ENCODE assay signal across 10 cellular contexts in genomic region chr11:120306519-120307242, GRCh38. TPM values are rescaled to one million over a fixed set of nuclear protein-coding genes. Genes with fewer than 3 reads are reported as not detected.
DNase-seq lines count a peak whose midpoint lies in the region; ATAC-seq and TF ChIP-seq lines count a peak whose summit lies in the region.
"Had no signal": no experiment of that assay in that cellular context is flagged by ENCODE, and none has a peak within 500 bp of the region (broad histone marks: within the 10 kb centered on the region; RNA-seq: fewer than 3 reads in every experiment).

No MANE protein-coding gene starts in this region.

- no peaks in the 10 kb centered on the region for H3K9me3 ChIP-seq in A673 (ENCODE audit: low read depth, low read length, poor library complexity, severe bottlenecking)
- no peaks in the 10 kb centered on the region for H3K9me3 ChIP-seq in adrenal gland (replicated peaks in 1 of 3)
- no peaks in the 10 kb centered on the region for H3K9me3 ChIP-seq in vagina

- CTCF ChIA-PET in A673 (lab: Charles Lee) (interaction anchor here (0.6 kb wide), 1 partner anchor 1221 kb away, joined by 9 read pairs; no protein-coding TSS in a partner anchor), HEK293T (lab: Yijun Ruan, JAX) (interaction anchor here (0.6 to 1.6 kb wide), 4 partner anchors 11 to 77 kb away, joined by 3 to 6 read pairs (median 4); no protein-coding TSS in a partner anchor)

- no peak overlapping the region for H3K27ac ChIP-seq in A673 (ENCODE audit: low read depth, low read length, poor library complexity, severe bottlenecking)
- H3K27ac ChIP-seq in adrenal gland = no peak overlapping the region
- no peak overlapping the region for H3K27ac ChIP-seq in vagina

- H3K4me1 ChIP-seq in A673 (ENCODE audit: insufficient read depth, low read length, poor library complexity, severe bottlenecking) (no peaks in the 10 kb centered on the region), adrenal gland (replicated peaks in 1 of 2) (no peaks in the 10 kb centered on the region), vagina (peaks cover 6% of the 10 kb centered on the region)

- H3K4me3 ChIP-seq in A673 (ENCODE audit: low read depth, low read length, poor library complexity, severe bottlenecking) = no peak overlapping the region
- H3K4me3 ChIP-seq in adrenal gland = no peak overlapping the region
- no peak overlapping the region for H3K4me3 ChIP-seq in vagina

- H3K27me3 Mint-ChIP-seq in activated T-helper 2 cell treated with anti-CD3 and anti-CD28 coated beads, Interferon-gamma antibody, Interleukin-2, Interleukin-4, amounts not matched to agents 10 μg/mL and 5 μg/mL and 100 μg/mL, durations not matched to agents 14 hours and 24 hours and 36 hours (ENCODE audit: low read depth) = peaks cover 13% of the 10 kb centered on the region
- H3K27me3 Mint-ChIP-seq in stimulated activated naive B cell treated with anti-CD40 and anti-IgM and Interleukin-4, amounts not matched to agents 10 μg/mL and 1 μg/mL and 100 μg/mL, for 72 hours = peaks cover 31 to 38% of the 10 kb centered on the region in 2 donors

- no peak for ATAC-seq in stimulated activated naive B cell treated with anti-CD40 and anti-IgM and Interleukin-4, amounts not matched to agents 10 μg/mL and 1 μg/mL and 100 μg/mL, for 72 hours (replicated peaks)

- DNase-seq in A673 (ENCODE audit: low spot score) (peak; percentile 56), HEK293T (ENCODE audit: extremely low spot score) (peak; percentile 58), adrenal gland (peak in 5 of 7 donors; percentile 57 to 76 (median 69)), iPS-NIHi11 (ENCODE audit: low spot score) (peak; percentile 72), vagina (ENCODE audit: extremely low spot score in 2 of 2) (no peak), NCI-H1436 (lab: John Stamatoyannopoulos, UW) (no peak)
- DNase-seq in activated T-helper 2 cell treated with anti-CD3 and anti-CD28 coated beads, Interferon-gamma antibody, Interleukin-2, Interleukin-4, amounts not matched to agents 10 μg/mL and 5 μg/mL and 100 μg/mL, durations not matched to agents 14 hours and 24 hours and 36 hours (ENCODE audit: low spot score) = no peak
- no peak for DNase-seq in stimulated activated naive B cell treated with anti-CD40 and anti-IgM and Interleukin-4, amounts not matched to agents 10 μg/mL and 1 μg/mL and 100 μg/mL, for 72 hours
- DNase-seq: CD4-positive, CD25-positive, alpha-beta regulatory T cell; stimulated activated naive CD4-positive, alpha-beta T cell treated with Interleukin-2 at 50 U/mL for 16 hours had no signal

- TF ChIP-seq POLR2A in adrenal gland (IDR thresholded peaks at IDR 0.05) = no peak
- no peak for TF ChIP-seq POLR2A in vagina (IDR thresholded peaks at IDR 0.05)

- 48 to 56% (median 54%) methylated on average over 11 of the region's 11 CpGs for WGBS in adrenal gland, 4 donors

- BruUV-seq in A673 (replicated peaks; lab: Mats Ljungman, UMichigan) = no TSS peak

- H3K27me3 ChIP-seq in A673 (replicated peaks; ENCODE audit: insufficient read depth, low read depth, low read length, poor library complexity) (no peaks in the 10 kb centered on the region), adrenal gland (no peaks in the 10 kb centered on the region), vagina (no peaks in the 10 kb centered on the region)

- no peak overlapping the region for H3K27ac Mint-ChIP-seq in activated T-helper 2 cell treated with anti-CD3 and anti-CD28 coated beads, Interferon-gamma antibody, Interleukin-2, Interleukin-4, amounts not matched to agents 10 μg/mL and 5 μg/mL and 100 μg/mL, durations not matched to agents 14 hours and 24 hours and 36 hours
- H3K27ac Mint-ChIP-seq in stimulated activated naive B cell treated with anti-CD40 and anti-IgM and Interleukin-4, amounts not matched to agents 10 μg/mL and 1 μg/mL and 100 μg/mL, for 72 hours = no peak overlapping the region

- intact Hi-C loops in A673 (cut with micrococcal nuclease; ENCODE audit: unreplicated experiment) = no loop called here
- intact Hi-C loops in adrenal gland (cut with DNase I) = no loop called here
- intact Hi-C loops in vagina (cut with DNase I) = no loop called here
- intact Hi-C loops in activated T-helper 2 cell treated with anti-CD3 and anti-CD28 coated beads, Interferon-gamma antibody, Interleukin-2, Interleukin-4, amounts not matched to agents 10 μg/mL and 5 μg/mL and 100 μg/mL, durations not matched to agents 14 hours and 24 hours and 36 hours (cut with micrococcal nuclease) = no loop called here

- no peaks in the 10 kb centered on the region for H3K36me3 Mint-ChIP-seq in activated T-helper 2 cell treated with anti-CD3 and anti-CD28 coated beads, Interferon-gamma antibody, Interleukin-2, Interleukin-4, amounts not matched to agents 10 μg/mL and 5 μg/mL and 100 μg/mL, durations not matched to agents 14 hours and 24 hours and 36 hours (ENCODE audit: low read depth)
- no peaks in the 10 kb centered on the region for H3K36me3 Mint-ChIP-seq in stimulated activated naive B cell treated with anti-CD40 and anti-IgM and Interleukin-4, amounts not matched to agents 10 μg/mL and 1 μg/mL and 100 μg/mL, for 72 hours
- H3K36me3 Mint-ChIP-seq: CD4-positive, CD25-positive, alpha-beta regulatory T cell had no signal

- H3K36me3 ChIP-seq in A673 (ENCODE audit: insufficient read depth, low read length, poor library complexity, severe bottlenecking) (no peaks in the 10 kb centered on the region), adrenal gland (replicated peaks in 1 of 2) (no peaks in the 10 kb centered on the region), vagina (no peaks in the 10 kb centered on the region)

- H3K4me3 Mint-ChIP-seq in activated T-helper 2 cell treated with anti-CD3 and anti-CD28 coated beads, Interferon-gamma antibody, Interleukin-2, Interleukin-4, amounts not matched to agents 10 μg/mL and 5 μg/mL and 100 μg/mL, durations not matched to agents 14 hours and 24 hours and 36 hours (ENCODE audit: low read depth) = no peak overlapping the region
- no peak overlapping the region for H3K4me3 Mint-ChIP-seq in stimulated activated naive B cell treated with anti-CD40 and anti-IgM and Interleukin-4, amounts not matched to agents 10 μg/mL and 1 μg/mL and 100 μg/mL, for 72 hours
- H3K4me3 Mint-ChIP-seq: CD4-positive, CD25-positive, alpha-beta regulatory T cell had no signal

- POLR2A ChIA-PET in A673 (lab: Charles Lee; ENCODE audit: low non-redundant PET) = no interaction called here
- POLR2A ChIA-PET in HEK293T (lab: Yijun Ruan, JAX) = no interaction called here

- peak; percentile 51 for TF ChIP-seq CTCF in A673 (conservative IDR thresholded peaks at IDR 0.05; ENCODE audit: low read depth, low read length)
- peak in 1 of 6 experiments; percentile 9 for TF ChIP-seq CTCF in adrenal gland (IDR thresholded peaks at IDR 0.05)
- TF ChIP-seq CTCF in vagina (IDR thresholded peaks at IDR 0.05) = no peak

- no peaks in the 10 kb centered on the region for H3K9me3 Mint-ChIP-seq in activated T-helper 2 cell treated with anti-CD3 and anti-CD28 coated beads, Interferon-gamma antibody, Interleukin-2, Interleukin-4, amounts not matched to agents 10 μg/mL and 5 μg/mL and 100 μg/mL, durations not matched to agents 14 hours and 24 hours and 36 hours
- no peaks in the 10 kb centered on the region for H3K9me3 Mint-ChIP-seq in stimulated activated naive B cell treated with anti-CD40 and anti-IgM and Interleukin-4, amounts not matched to agents 10 μg/mL and 1 μg/mL and 100 μg/mL, for 72 hours
- H3K9me3 Mint-ChIP-seq: CD4-positive, CD25-positive, alpha-beta regulatory T cell had no signal

- H3K4me1 Mint-ChIP-seq in activated T-helper 2 cell treated with anti-CD3 and anti-CD28 coated beads, Interferon-gamma antibody, Interleukin-2, Interleukin-4, amounts not matched to agents 10 μg/mL and 5 μg/mL and 100 μg/mL, durations not matched to agents 14 hours and 24 hours and 36 hours (ENCODE audit: low read depth) = no peaks in the 10 kb centered on the region
- H3K4me1 Mint-ChIP-seq in stimulated activated naive B cell treated with anti-CD40 and anti-IgM and Interleukin-4, amounts not matched to agents 10 μg/mL and 1 μg/mL and 100 μg/mL, for 72 hours = peaks cover 0 to 3% of the 10 kb centered on the region in 2 donors
- H3K4me1 Mint-ChIP-seq: CD4-positive, CD25-positive, alpha-beta regulatory T cell had no signal

TF ChIP-seq in HEK293T, 16 proteins besides CTCF, POLR2A, EP300 and RAD21:
- TF ChIP-seq FOXM1 (IDR thresholded peaks at IDR 0.05; ENCODE audit: borderline replicate concordance) = no peak
- TF ChIP-seq L3MBTL2 (conservative IDR thresholded peaks at IDR 0.05) = no peak
- TF ChIP-seq BHLHE40 (IDR thresholded peaks at IDR 0.05; ENCODE audit: borderline replicate concordance) = no peak
- TF ChIP-seq NFRKB (IDR thresholded peaks at IDR 0.05) = no peak
- no peak for TF ChIP-seq LEF1 (IDR thresholded peaks at IDR 0.05; ENCODE audit: borderline replicate concordance)
- no peak for TF ChIP-seq FOXA1 (IDR thresholded peaks at IDR 0.05)
- no peak for TF ChIP-seq FOXK2 (IDR thresholded peaks at IDR 0.05)
- no peak for TF ChIP-seq SUZ12 (IDR thresholded peaks at IDR 0.05)
- no peak for TF ChIP-seq ELF4 (IDR thresholded peaks at IDR 0.05)
- no peak for TF ChIP-seq TARDBP (IDR thresholded peaks at IDR 0.05)
- TF ChIP-seq ARNT (IDR thresholded peaks at IDR 0.05) = no peak
- no peak for TF ChIP-seq CTBP1 (IDR thresholded peaks at IDR 0.05; ENCODE audit: borderline replicate concordance)

RNA-seq across cellular contexts. Expression of gene TLCD5, which starts 18.4 kb away (rescaled TPM):
- 11.1 and 13.4 TPM in 2 replicates for total RNA-seq in A673 (2021)
- 10 to 100 TPM in 7 of 8 donors, 1 to 10 TPM in 1; 9.4 to 24.4 (median 15.4) TPM for total RNA-seq in adrenal gland
- polyA plus RNA-seq in adrenal gland = 10 to 100 TPM in 2 of 3 donors, 1 to 10 TPM in 1; 5.8 to 12.9 (median 11.1) TPM
- 3.7 TPM for total RNA-seq in vagina
- total RNA-seq in activated T-helper 2 cell treated with anti-CD3 and anti-CD28 coated beads, Interferon-gamma antibody, Interleukin-2, Interleukin-4, amounts not matched to agents 10 μg/mL and 5 μg/mL and 100 μg/mL, durations not matched to agents 14 hours and 24 hours and 36 hours = 0.41 and 0.46 TPM in 2 replicates

RNA-seq across cellular contexts. Expression of gene ARHGEF12, which starts 29.5 kb away (rescaled TPM):
- total RNA-seq in A673 (2021) (122 and 132 TPM in 2 replicates), adrenal gland (100 to 1,000 TPM in 5 of 8 donors, 10 to 100 TPM in 3; 86.0 to 125 (median 109) TPM), vagina (106 TPM)
- 10 to 100 TPM; 20.2 to 49.3 (median 24.5) TPM for polyA plus RNA-seq in adrenal gland
- total RNA-seq in activated T-helper 2 cell treated with anti-CD3 and anti-CD28 coated beads, Interferon-gamma antibody, Interleukin-2, Interleukin-4, amounts not matched to agents 10 μg/mL and 5 μg/mL and 100 μg/mL, durations not matched to agents 14 hours and 24 hours and 36 hours = 17.4 and 17.7 TPM in 2 replicates

Comparison
In these comparisons a context has a peak if more than half of its experiments do, and no peak if none do; other contexts are left out.
1. DNase-seq: peak in A673 (single experiment), HEK293T (single experiment), adrenal gland (5 of 7) and iPS-NIHi11 (single experiment); none in vagina (0 of 2), activated T-helper 2 cell treated with anti-CD3 and anti-CD28 coated beads, Interferon-gamma antibody, Interleukin-2, Interleukin-4, amounts not matched to agents 10 μg/mL and 5 μg/mL and 100 μg/mL, durations not matched to agents 14 hours and 24 hours and 36 hours (single experiment), NCI-H1436 (single experiment) and stimulated activated naive B cell treated with anti-CD40 and anti-IgM and Interleukin-4, amounts not matched to agents 10 μg/mL and 1 μg/mL and 100 μg/mL, for 72 hours (single experiment).